9 cellular contexts compared by ENCODE assay signal in genomic region chr5:78920604-78921003, GRCh38.
A peak's percentile ranks its signal among the peaks of the same experiment; 100 is the strongest.
DNase-seq lines count a peak whose midpoint lies in the region; ATAC-seq and TF ChIP-seq lines count a peak whose summit lies in the region.
"Had no signal": no experiment of that assay in that cellular context is flagged by ENCODE, and none has a peak within 500 bp of the region (broad histone marks: within the 10 kb centered on the region; RNA-seq: fewer than 3 reads in every experiment).

No MANE protein-coding gene starts in this region.

- ATAC-seq in Right ventricle myocardium inferior (peak; percentile 67), omental fat pad (ENCODE audit: low FRiP score) (no peak)

- H3K27me3 Mint-ChIP-seq in activated naive CD4-positive, alpha-beta T cell treated with anti-CD3 and anti-CD28 coated beads for 36 hours (ENCODE audit: low read depth) = no peaks in the 10 kb centered on the region

- TF ChIP-seq CTCF in SK-N-SH (IDR thresholded peaks at IDR 0.05) (peak; percentile 49), uterus (IDR thresholded peaks at IDR 0.05) (peak; percentile 16 to 46 (median 34)), omental fat pad (IDR thresholded peaks at IDR 0.05) (no peak)

- H3K9me3 Mint-ChIP-seq in activated naive CD4-positive, alpha-beta T cell treated with anti-CD3 and anti-CD28 coated beads for 36 hours = no peaks in the 10 kb centered on the region

- TF ChIP-seq RAD21 in SK-N-SH (IDR thresholded peaks at IDR 0.05; ENCODE audit: low read length) = peak; percentile 86

- H3K27me3 ChIP-seq in SK-N-SH (ENCODE audit: insufficient read depth) (no peaks in the 10 kb centered on the region), uterus (no peaks in the 10 kb centered on the region)

- H3K79me2 ChIP-seq in SK-N-SH (ENCODE audit: insufficient read depth) = no peaks in the 10 kb centered on the region

- H3K9me2 ChIP-seq in SK-N-SH = no peaks in the 10 kb centered on the region

- no peak for TF ChIP-seq POLR2A in uterus (IDR thresholded peaks at IDR 0.05)

- H3K9ac ChIP-seq in SK-N-SH = no peak overlapping the region

- DNase-seq in Right ventricle myocardium inferior (ENCODE audit: missing footprints) (no peak), cardiac septum (ENCODE audit: low spot score) (no peak), SK-N-SH (peak; percentile 37), globus pallidus (ENCODE audit: low spot score) (peak; percentile 26), uterus (peak in 1 of 2 donors; percentile 32), omental fat pad (ENCODE audit: low spot score) (no peak), C1 segment of cervical spinal cord (lab: John Stamatoyannopoulos, UW) (no peak)
- DNase-seq in activated naive CD4-positive, alpha-beta T cell treated with anti-CD3 and anti-CD28 coated beads for 36 hours = no peak
- DNase-seq: SHP77 had no signal

- H3K9me3 ChIP-seq in SK-N-SH (no peaks in the 10 kb centered on the region), uterus (no peaks in the 10 kb centered on the region)

- H4K20me1 ChIP-seq in SK-N-SH (ENCODE audit: insufficient read depth) = no peaks in the 10 kb centered on the region

- H3K4me3 Mint-ChIP-seq in activated naive CD4-positive, alpha-beta T cell treated with anti-CD3 and anti-CD28 coated beads for 36 hours = no peak overlapping the region

- 78% methylated on average over 1 of the region's 2 CpGs for WGBS in SK-N-SH (ENCODE audit: low lambda C conversion rate)

- TF ChIP-seq EP300 in SK-N-SH (IDR thresholded peaks at IDR 0.05; ENCODE audit: borderline replicate concordance in 1 of 2, low read depth in 1 of 2, low read length in 1 of 2) = no peak

- no peaks in the 10 kb centered on the region for H3K4me1 Mint-ChIP-seq in activated naive CD4-positive, alpha-beta T cell treated with anti-CD3 and anti-CD28 coated beads for 36 hours (ENCODE audit: low read depth)

- CTCF ChIA-PET in SK-N-SH (lab: Yijun Ruan, JAX) = interaction anchor here (0.6 to 1.8 kb wide), 21 partner anchors 9 to 604 kb away, joined by 3 to 15 read pairs (median 3); partner anchors contain the start of gene LHFPL2
- CTCF ChIA-PET in activated naive CD4-positive, alpha-beta T cell treated with anti-CD3 and anti-CD28 coated beads for 36 hours (lab: Charles Lee) = no interaction called here

- no peaks in the 10 kb centered on the region for H3F3A ChIP-seq in SK-N-SH (replicated peaks; ENCODE audit: insufficient read depth)

- H3K27ac ChIP-seq in SK-N-SH (ENCODE audit: low read depth in 2 of 2, low read length in 1 of 2) = no peak overlapping the region
- no peak overlapping the region for H3K27ac ChIP-seq in uterus

- H3K4me3 ChIP-seq in SK-N-SH (ENCODE audit: low read depth in 2 of 2, low read length in 1 of 2) = no peak overlapping the region
- H3K4me3 ChIP-seq in uterus = no peak overlapping the region

- POLR2A ChIA-PET in SK-N-SH (lab: Yijun Ruan, JAX) = no interaction called here

- H2AFZ ChIP-seq in SK-N-SH (ENCODE audit: low read depth) = no peak overlapping the region

- H3K4me1 ChIP-seq in SK-N-SH (ENCODE audit: control insufficient read depth in 1 of 2, insufficient read depth in 2 of 2, low read depth in 1 of 2, low read length in 1 of 2) (peaks cover 0 to 7% of the 10 kb centered on the region in 2 experiments; a peak in 1 of 4 replicates), uterus (no peaks in the 10 kb centered on the region)

- H3K4me2 ChIP-seq in SK-N-SH = no peak overlapping the region

- H3K27ac Mint-ChIP-seq in activated naive CD4-positive, alpha-beta T cell treated with anti-CD3 and anti-CD28 coated beads for 36 hours = no peak overlapping the region

- intact Hi-C loops in Right ventricle myocardium inferior (cut with DNase I) = no loop called here
- intact Hi-C loops in cardiac septum (cut with DNase I) = no loop called here
- intact Hi-C loops in uterus (cut with DNase I; ENCODE audit: low total_unique reads) = no loop called here
- intact Hi-C loops in activated naive CD4-positive, alpha-beta T cell treated with anti-CD3 and anti-CD28 coated beads for 36 hours (cut with micrococcal nuclease) = no loop called here

- H3K36me3 Mint-ChIP-seq in activated naive CD4-positive, alpha-beta T cell treated with anti-CD3 and anti-CD28 coated beads for 36 hours (ENCODE audit: low read depth) = peaks cover 2% of the 10 kb centered on the region

- H3K36me3 ChIP-seq in SK-N-SH (replicated peaks in 1 of 2; ENCODE audit: control insufficient read depth in 1 of 2, insufficient read depth in 2 of 2, low read length in 1 of 2) = no peaks in the 10 kb centered on the region
- H3K36me3 ChIP-seq in uterus = no peaks in the 10 kb centered on the region

TF ChIP-seq in SK-N-SH, 30 proteins besides CTCF, POLR2A, EP300 and RAD21:
- TF ChIP-seq SMC3 (IDR thresholded peaks at IDR 0.05; ENCODE audit: low read depth, low read length) (peak; percentile 71), FOXM1 (IDR thresholded peaks at IDR 0.05; ENCODE audit: low read depth) (no peak)
- TF ChIP-seq, protein P1, sequence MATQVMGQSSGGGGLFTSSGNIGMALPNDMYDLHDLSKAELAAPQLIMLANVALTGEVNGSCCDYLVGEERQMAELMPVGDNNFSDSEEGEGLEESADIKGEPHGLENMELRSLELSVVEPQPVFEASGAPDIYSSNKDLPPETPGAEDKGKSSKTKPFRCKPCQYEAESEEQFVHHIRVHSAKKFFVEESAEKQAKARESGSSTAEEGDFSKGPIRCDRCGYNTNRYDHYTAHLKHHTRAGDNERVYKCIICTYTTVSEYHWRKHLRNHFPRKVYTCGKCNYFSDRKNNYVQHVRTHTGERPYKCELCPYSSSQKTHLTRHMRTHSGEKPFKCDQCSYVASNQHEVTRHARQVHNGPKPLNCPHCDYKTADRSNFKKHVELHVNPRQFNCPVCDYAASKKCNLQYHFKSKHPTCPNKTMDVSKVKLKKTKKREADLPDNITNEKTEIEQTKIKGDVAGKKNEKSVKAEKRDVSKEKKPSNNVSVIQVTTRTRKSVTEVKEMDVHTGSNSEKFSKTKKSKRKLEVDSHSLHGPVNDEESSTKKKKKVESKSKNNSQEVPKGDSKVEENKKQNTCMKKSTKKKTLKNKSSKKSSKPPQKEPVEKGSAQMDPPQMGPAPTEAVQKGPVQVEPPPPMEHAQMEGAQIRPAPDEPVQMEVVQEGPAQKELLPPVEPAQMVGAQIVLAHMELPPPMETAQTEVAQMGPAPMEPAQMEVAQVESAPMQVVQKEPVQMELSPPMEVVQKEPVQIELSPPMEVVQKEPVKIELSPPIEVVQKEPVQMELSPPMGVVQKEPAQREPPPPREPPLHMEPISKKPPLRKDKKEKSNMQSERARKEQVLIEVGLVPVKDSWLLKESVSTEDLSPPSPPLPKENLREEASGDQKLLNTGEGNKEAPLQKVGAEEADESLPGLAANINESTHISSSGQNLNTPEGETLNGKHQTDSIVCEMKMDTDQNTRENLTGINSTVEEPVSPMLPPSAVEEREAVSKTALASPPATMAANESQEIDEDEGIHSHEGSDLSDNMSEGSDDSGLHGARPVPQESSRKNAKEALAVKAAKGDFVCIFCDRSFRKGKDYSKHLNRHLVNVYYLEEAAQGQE (IDR thresholded peaks at IDR 0.05; ENCODE audit: low read depth, low read length) = no peak

Comparison
In these comparisons a context has a peak if more than half of its experiments do, and no peak if none do; other contexts are left out.
1. DNase-seq: peak in SK-N-SH (single experiment) and globus pallidus (single experiment); none in Right ventricle myocardium inferior (single experiment), cardiac septum (single experiment), activated naive CD4-positive, alpha-beta T cell treated with anti-CD3 and anti-CD28 coated beads for 36 hours (single experiment), omental fat pad (single experiment) and C1 segment of cervical spinal cord (0 of 14).
2. CTCF ChIP-seq: peak in SK-N-SH (single experiment) and uterus (4 of 4); none in omental fat pad (0 of 3).